In the genomic region with DNA sequence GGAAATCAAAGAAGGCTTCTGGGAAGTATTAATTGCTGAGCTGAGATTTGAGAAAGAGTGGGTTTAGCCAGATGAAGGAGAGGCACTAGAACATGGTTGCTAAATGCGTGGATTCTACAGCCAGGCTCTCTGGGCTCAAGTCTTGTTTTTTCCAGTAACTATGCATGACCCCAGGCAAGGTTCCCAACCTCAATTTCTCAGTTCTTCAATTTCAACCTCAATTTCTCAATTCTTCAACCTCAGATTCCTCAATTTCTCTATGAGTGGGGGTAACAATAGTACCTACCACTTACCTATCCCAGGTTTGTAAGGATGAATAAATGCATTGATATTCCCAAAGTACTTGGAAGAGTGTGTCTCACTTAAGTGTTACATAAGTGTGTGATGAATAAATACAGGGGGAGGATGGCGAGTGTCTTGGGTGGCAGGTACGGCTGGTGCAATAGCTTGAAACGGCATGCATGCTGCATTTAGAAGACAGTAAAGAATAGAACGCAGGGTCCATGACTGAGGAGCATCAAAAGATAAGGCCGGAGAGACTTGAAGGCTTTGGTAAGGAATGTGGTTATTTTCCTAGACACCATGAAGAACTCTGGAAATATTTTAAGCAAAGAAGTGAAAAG, we compare ENCODE assay signal across 18 cellular contexts.
DNase-seq lines count a peak whose midpoint lies in the region; ATAC-seq lines count a peak whose summit lies in the region.
"Had no signal": no experiment of that assay in that cellular context is flagged by ENCODE, and none has a peak within 500 bp of the region (broad histone marks: within the 10 kb centered on the region; RNA-seq: fewer than 3 reads in every experiment).

No MANE protein-coding gene starts in this region.

- intact Hi-C loops in activated CD4-positive, alpha-beta memory T cell treated with anti-CD3 and anti-CD28 coated beads for 36 hours (cut with micrococcal nuclease), result loop anchor here (1.0 to 10.0 kb wide), 3 partner anchors 25 to 363 kb away; no protein-coding TSS in a partner anchor

- H3K27me3 Mint-ChIP-seq in activated CD4-positive, alpha-beta memory T cell treated with anti-CD3 and anti-CD28 coated beads for 36 hours, result no peaks in the 10 kb centered on the region
- no peaks in the 10 kb centered on the region for H3K27me3 Mint-ChIP-seq in activated CD4-positive, alpha-beta memory T cell treated with anti-CD3 and anti-CD28 coated beads, Interleukin-2, amount 10 ng/mL, durations not matched to agents 7 days and 5 days
- H3K27me3 Mint-ChIP-seq in naive B cell (no peaks in the 10 kb centered on the region), immature natural killer cell (ENCODE audit: low read depth in 3 of 3) (peaks cover 0 to 3% (median 1%) of the 10 kb centered on the region in 3 donors)
- H3K27me3 Mint-ChIP-seq: type B pancreatic cell had no signal

- no peak for DNase-seq in activated CD4-positive, alpha-beta memory T cell treated with anti-CD3 and anti-CD28 coated beads for 36 hours
- DNase-seq in activated CD4-positive, alpha-beta memory T cell treated with anti-CD3 and anti-CD28 coated beads, Interleukin-2, amount 10 ng/mL, durations not matched to agents 7 days and 5 days, result no peak
- DNase-seq in NOMO-1 treated with DMSO at 0.1 percent for 48 hours (lab: John Stamatoyannopoulos, UW; ENCODE audit: unreplicated experiment) (peak; percentile 85), naive B cell (no peak), cerebellum (ENCODE audit: low spot score) (no peak), HUDEP-2 (lab: John Stamatoyannopoulos, UW; ENCODE audit: unreplicated experiment in 76 of 76) (no peak), immature natural killer cell (no peak)
- DNase-seq: 8988T; activated CD4-positive, CD25-positive, alpha-beta regulatory T cell; esophagus squamous epithelium; hippocampal formation; Karpas-422; mesendoderm; NCI-H2029; NCI-H82 had no signal

- no peak overlapping the region for H3K4me3 Mint-ChIP-seq in activated CD4-positive, alpha-beta memory T cell treated with anti-CD3 and anti-CD28 coated beads for 36 hours
- no peak overlapping the region for H3K4me3 Mint-ChIP-seq in activated CD4-positive, alpha-beta memory T cell treated with anti-CD3 and anti-CD28 coated beads, Interleukin-2, amount 10 ng/mL, durations not matched to agents 7 days and 5 days
- peak overlapping the region in 6 of 8 donors; percentile 4 to 72 (median 20) for H3K4me3 Mint-ChIP-seq in naive B cell
- H3K4me3 Mint-ChIP-seq in immature natural killer cell, result no peak overlapping the region
- H3K4me3 Mint-ChIP-seq: type B pancreatic cell had no signal

- POLR2A ChIA-PET in activated CD4-positive, alpha-beta memory T cell treated with anti-CD3 and anti-CD28 coated beads for 36 hours (lab: Charles Lee), result interaction anchor here (1.6 kb wide), 1 partner anchor 148 kb away, joined by 6 read pairs; a partner anchor contains a TSS
- POLR2A ChIA-PET in activated CD4-positive, alpha-beta memory T cell treated with anti-CD3 and anti-CD28 coated beads, Interleukin-2, amount 10 ng/mL, durations not matched to agents 7 days and 5 days (lab: Charles Lee), result no interaction called here

- ATAC-seq in GM21723 (IDR thresholded peaks at IDR 0.05; ENCODE audit: unreplicated experiment) (peak; percentile 49), naive B cell (ENCODE audit: low read depth in 2 of 2) (no peak)
- ATAC-seq: SK-N-SH treated with all-trans-retinoic acid at 6 μM for 48 hours had no signal

- H3K4me1 Mint-ChIP-seq in activated CD4-positive, alpha-beta memory T cell treated with anti-CD3 and anti-CD28 coated beads for 36 hours (ENCODE audit: low read depth), result peaks cover 65% of the 10 kb centered on the region
- peaks cover 51% of the 10 kb centered on the region for H3K4me1 Mint-ChIP-seq in activated CD4-positive, alpha-beta memory T cell treated with anti-CD3 and anti-CD28 coated beads, Interleukin-2, amount 10 ng/mL, durations not matched to agents 7 days and 5 days
- peaks cover 44 to 66% (median 56%) of the 10 kb centered on the region in 3 donors for H3K4me1 Mint-ChIP-seq in naive B cell
- peaks cover 24 to 31% of the 10 kb centered on the region in 2 donors for H3K4me1 Mint-ChIP-seq in immature natural killer cell

- H3K9me3 Mint-ChIP-seq in activated CD4-positive, alpha-beta memory T cell treated with anti-CD3 and anti-CD28 coated beads for 36 hours, result no peaks in the 10 kb centered on the region
- peaks cover 2% of the 10 kb centered on the region for H3K9me3 Mint-ChIP-seq in activated CD4-positive, alpha-beta memory T cell treated with anti-CD3 and anti-CD28 coated beads, Interleukin-2, amount 10 ng/mL, durations not matched to agents 7 days and 5 days
- H3K9me3 Mint-ChIP-seq in naive B cell (no peaks in the 10 kb centered on the region), immature natural killer cell (no peaks in the 10 kb centered on the region)

- CTCF ChIA-PET in activated CD4-positive, alpha-beta memory T cell treated with anti-CD3 and anti-CD28 coated beads for 36 hours (lab: Charles Lee), result no interaction called here
- CTCF ChIA-PET in activated CD4-positive, alpha-beta memory T cell treated with anti-CD3 and anti-CD28 coated beads, Interleukin-2, amount 10 ng/mL, durations not matched to agents 7 days and 5 days (lab: Charles Lee), result interaction anchor here (0.7 kb wide), 2 partner anchors 68 to 330 kb away, joined by 3 read pairs; no protein-coding TSS in a partner anchor

- peak overlapping the region; percentile 11 for H3K27ac Mint-ChIP-seq in activated CD4-positive, alpha-beta memory T cell treated with anti-CD3 and anti-CD28 coated beads for 36 hours
- no peak overlapping the region for H3K27ac Mint-ChIP-seq in activated CD4-positive, alpha-beta memory T cell treated with anti-CD3 and anti-CD28 coated beads, Interleukin-2, amount 10 ng/mL, durations not matched to agents 7 days and 5 days
- peak overlapping the region in 2 of 6 donors; percentile 7 to 44 for H3K27ac Mint-ChIP-seq in naive B cell
- H3K27ac Mint-ChIP-seq in immature natural killer cell, result no peak overlapping the region
- H3K27ac Mint-ChIP-seq: type B pancreatic cell had no signal

- no peaks in the 10 kb centered on the region for H3K36me3 Mint-ChIP-seq in activated CD4-positive, alpha-beta memory T cell treated with anti-CD3 and anti-CD28 coated beads for 36 hours
- H3K36me3 Mint-ChIP-seq in activated CD4-positive, alpha-beta memory T cell treated with anti-CD3 and anti-CD28 coated beads, Interleukin-2, amount 10 ng/mL, durations not matched to agents 7 days and 5 days (ENCODE audit: low read depth), result peaks cover 10% of the 10 kb centered on the region
- no peaks in the 10 kb centered on the region for H3K36me3 Mint-ChIP-seq in naive B cell
- H3K36me3 Mint-ChIP-seq in immature natural killer cell, result peaks cover 0 to 4% (median 0%) of the 10 kb centered on the region in 3 donors
- H3K36me3 Mint-ChIP-seq: type B pancreatic cell had no signal

Comparison
In these comparisons a context has a peak if more than half of its experiments do, and no peak if none do; other contexts are left out.
1. H3K4me3 Mint-ChIP-seq: peak in naive B cell (6 of 8); none in activated CD4-positive, alpha-beta memory T cell treated with anti-CD3 and anti-CD28 coated beads for 36 hours (single experiment), activated CD4-positive, alpha-beta memory T cell treated with anti-CD3 and anti-CD28 coated beads, Interleukin-2, amount 10 ng/mL, durations not matched to agents 7 days and 5 days (single experiment) and immature natural killer cell (0 of 5).